In genomic region chr4:11250510-11250909, GRCh38 we compare ENCODE assay signal across 18 cellular contexts.
"Had no signal": no experiment of that assay in that cellular context is flagged by ENCODE, and none has a peak within 500 bp of the region (broad histone marks: within the 10 kb centered on the region; RNA-seq: fewer than 3 reads in every experiment).

No MANE protein-coding gene starts in this region.

- H3K4me3 ChIP-seq: esophagus squamous epithelium, gastroesophageal sphincter, mucosa of descending colon, skin epidermis, suprapubic skin, thyroid gland had no signal

- H3K27me3 ChIP-seq: esophagus squamous epithelium, gastroesophageal sphincter, neutrophil, suprapubic skin, thyroid gland had no signal

- H3K36me3 ChIP-seq: esophagus squamous epithelium, gastroesophageal sphincter, neutrophil, suprapubic skin, thyroid gland had no signal

- FAIRE-seq: urothelium cell line had no signal

- H3K27ac ChIP-seq: esophagus squamous epithelium, gastroesophageal sphincter, neutrophil, skin epidermis, suprapubic skin, thyroid gland had no signal

- H3K27ac Mint-ChIP-seq: naive thymus-derived CD8-positive, alpha-beta T cell; type B pancreatic cell had no signal

- ATAC-seq: gastroesophageal sphincter; left lobe of liver; mucosa of descending colon; naive thymus-derived CD8-positive, alpha-beta T cell; sciatic nerve; stimulated activated naive CD8-positive, alpha-beta T cell treated with anti-CD3 and anti-CD28 coated beads, Interleukin-15, Interleukin-2, amounts not matched to agents 100 U/mL and 50 U/mL, for 24 hours had no signal

- DNase-seq: dermis blood vessel endothelial cell; esophagus squamous epithelium; foreskin fibroblast; glutamatergic neuron; islet precursor cell; mammary epithelial cell; mucosa of descending colon; naive thymus-derived CD8-positive, alpha-beta T cell; stimulated activated naive CD8-positive, alpha-beta T cell treated with anti-CD3 and anti-CD28 coated beads, Interleukin-15, Interleukin-2, amounts not matched to agents 100 U/mL and 50 U/mL, for 24 hours; thyroid gland had no signal

- H3K36me3 Mint-ChIP-seq: naive thymus-derived CD8-positive, alpha-beta T cell; type B pancreatic cell had no signal

- H3K9me3 Mint-ChIP-seq: type B pancreatic cell had no signal

- H3K9me3 ChIP-seq: mucosa of descending colon, neutrophil, suprapubic skin, thyroid gland had no signal

- H3K4me1 ChIP-seq: esophagus squamous epithelium, gastroesophageal sphincter, suprapubic skin, thyroid gland had no signal

- H3K4me3 Mint-ChIP-seq: naive thymus-derived CD8-positive, alpha-beta T cell; type B pancreatic cell had no signal
